1 cellular context compared by ENCODE assay signal in genomic region chr1:212254853-212255363, GRCh38.
TF ChIP-seq lines count a peak whose summit lies in the region.

No MANE protein-coding gene starts in this region.

TF ChIP-seq in K562, 482 proteins besides CTCF, POLR2A, EP300 and RAD21 (continued from another document):
- TF ChIP-seq ZBTB49 (CRISPR knock-in tag; IDR thresholded peaks at IDR 0.05; ENCODE audit: borderline replicate concordance), result no peak
- TF ChIP-seq MTA2 (IDR thresholded peaks at IDR 0.05; ENCODE audit: low read depth), result no peak
- peak; percentile 29 for TF ChIP-seq PRDM10 (IDR thresholded peaks at IDR 0.05; ENCODE audit: partially characterized antibody)
- TF ChIP-seq SMAD2 (IDR thresholded peaks at IDR 0.05; ENCODE audit: low read depth, low read length), result no peak
- no peak for TF ChIP-seq SMAD4 (CRISPR knock-in tag; conservative IDR thresholded peaks at IDR 0.05)
- no peak for TF ChIP-seq KDM4B (IDR thresholded peaks at IDR 0.05; ENCODE audit: borderline replicate concordance in 2 of 2, low read depth in 1 of 2)
- no peak for TF ChIP-seq ZNF77 (CRISPR knock-in tag; IDR thresholded peaks at IDR 0.05)
- no peak for TF ChIP-seq HNRNPH1 (optimal IDR thresholded peaks at IDR 0.05; ENCODE audit: low read depth, low read length)
- TF ChIP-seq WHSC1 (IDR thresholded peaks at IDR 0.05; ENCODE audit: low read length), result no peak
- 0 out of 2 replicates have a peak, but pooled peaks have one; percentile 9 for TF ChIP-seq SOX6 (IDR thresholded peaks at IDR 0.05)
- no peak for TF ChIP-seq ZKSCAN3 (CRISPR knock-in tag; IDR thresholded peaks at IDR 0.05)
- peak; percentile 38; the same call in 1 of the 2 replicates for TF ChIP-seq ARID1B (IDR thresholded peaks at IDR 0.05)
- no peak for TF ChIP-seq PHF21A (IDR thresholded peaks at IDR 0.05; ENCODE audit: borderline replicate concordance, low read depth)
- TF ChIP-seq MAFF (IDR thresholded peaks at IDR 0.05; ENCODE audit: low read length), result no peak
- no peak for TF ChIP-seq CBFB (CRISPR knock-in tag; IDR thresholded peaks at IDR 0.05)
- TF ChIP-seq ETV1 (tag; conservative IDR thresholded peaks at IDR 0.05; ENCODE audit: low read depth), result peak; percentile 52; the same call in 1 of the 2 replicates
- TF ChIP-seq EGR1 (conservative IDR thresholded peaks at IDR 0.05), result 0 out of 2 replicates have a peak, but pooled peaks have one; percentile 6
- TF ChIP-seq USF1 (CRISPR knock-in tag; IDR thresholded peaks at IDR 0.05), result no peak
- TF ChIP-seq L3MBTL2 (IDR thresholded peaks at IDR 0.05), result no peak
- no peak for TF ChIP-seq RBM25 (IDR thresholded peaks at IDR 0.05; ENCODE audit: low read depth, low read length, severe bottlenecking)
- no peak for TF ChIP-seq ZBTB1 (CRISPR knock-in tag; IDR thresholded peaks at IDR 0.05; ENCODE audit: borderline replicate concordance, low read depth)
- no peak for TF ChIP-seq RCOR1 (IDR thresholded peaks at IDR 0.05; ENCODE audit: borderline replicate concordance in 1 of 2, low read depth in 2 of 2, low read length in 2 of 2)
- no peak for TF ChIP-seq MYBL2 (IDR thresholded peaks at IDR 0.05; ENCODE audit: low read depth)
- TF ChIP-seq MYBL2 (CRISPR knock-in tag; IDR thresholded peaks at IDR 0.05; ENCODE audit: borderline replicate concordance), result no peak
- no peak for TF ChIP-seq RUNX1 (IDR thresholded peaks at IDR 0.05; ENCODE audit: low read depth)
- TF ChIP-seq ZBTB2 (IDR thresholded peaks at IDR 0.05), result no peak
- TF ChIP-seq MITF (IDR thresholded peaks at IDR 0.05), result no peak
- peak; percentile 65 for TF ChIP-seq CEBPG (CRISPR knock-in tag; IDR thresholded peaks at IDR 0.05)
- TF ChIP-seq CEBPG (tag; conservative IDR thresholded peaks at IDR 0.05 in 1 of 2, IDR thresholded peaks at IDR 0.05 in 1 of 2), result peak; percentile 76 to 84
